Comparison of ENCODE assay signal across 9 cellular contexts in genomic region chr12:25384954-25385216, GRCh38.
A peak's percentile ranks its signal among the peaks of the same experiment; 100 is the strongest.
DNase-seq lines count a peak whose midpoint lies in the region; ATAC-seq and TF ChIP-seq lines count a peak whose summit lies in the region.
"Had no signal": no experiment of that assay in that cellular context is flagged by ENCODE, and none has a peak within 500 bp of the region (broad histone marks: within the 10 kb centered on the region; RNA-seq: fewer than 3 reads in every experiment).

No MANE protein-coding gene starts in this region.

- H3K27ac ChIP-seq in DND-41 (ENCODE audit: low read length) (peak overlapping the region; percentile 98), Panc1 (ENCODE audit: low read length) (peak overlapping the region; percentile 85), ovary (peak overlapping the region; percentile 85 to 100)

- H4K20me1 ChIP-seq in DND-41 (ENCODE audit: insufficient read depth, low read length): no peaks in the 10 kb centered on the region

- no peak for ATAC-seq in DND-41 (ENCODE audit: insufficient read depth, low read depth)
- ATAC-seq in Panc1: no peak

- intact Hi-C loops in Panc1 (cut with micrococcal nuclease; ENCODE audit: unreplicated experiment): no loop called here
- intact Hi-C loops in ovary (cut with DNase I): no loop called here

- WGBS in ovary, 3 donors: 5 to 14% (median 8%) methylated on average over 9 of the region's 9 CpGs

- TF ChIP-seq EP300 in ovary (IDR thresholded peaks at IDR 0.05): no peak

- H3K4me3 ChIP-seq in DND-41 (ENCODE audit: low read depth in 1 of 2, low read length in 2 of 2): peak overlapping the region in 1 of 2 experiments; percentile 72; a peak in 2 of 4 replicates
- H3K4me3 ChIP-seq in Panc1 (ENCODE audit: low read depth in 2 of 2, low read length in 2 of 2): peak overlapping the region; percentile 70 to 97
- peak overlapping the region; percentile 97 for H3K4me3 ChIP-seq in epithelial cell of proximal tubule (ENCODE audit: low read depth, low read length)
- H3K4me3 ChIP-seq in ovary: peak overlapping the region; percentile 83

- H3K36me3 ChIP-seq in DND-41 (ENCODE audit: insufficient read depth, low read length) (no peaks in the 10 kb centered on the region), Panc1 (ENCODE audit: control insufficient read depth, insufficient read depth, low read length) (no peaks in the 10 kb centered on the region), ovary (no peaks in the 10 kb centered on the region)

- H3K27me3 ChIP-seq in DND-41 (ENCODE audit: insufficient read depth, low read length, poor library complexity) (no peaks in the 10 kb centered on the region), Panc1 (ENCODE audit: control insufficient read depth, insufficient read depth, low read length) (no peaks in the 10 kb centered on the region), ovary (no peaks in the 10 kb centered on the region)

- CTCF ChIA-PET in Panc1 (lab: Charles Lee): interaction anchor here (0.7 kb wide), 1 partner anchor 13 kb away, joined by 3 read pairs; no protein-coding TSS in a partner anchor

- POLR2A ChIA-PET in Panc1 (lab: Charles Lee): interaction anchor here (0.6 kb wide), 1 partner anchor 229 kb away, joined by 5 read pairs; no protein-coding TSS in a partner anchor

- H3K9me3 ChIP-seq in DND-41 (ENCODE audit: insufficient read depth, low read length, severe bottlenecking) (no peaks in the 10 kb centered on the region), Panc1 (ENCODE audit: control insufficient read depth, insufficient read depth, low read depth, low read length) (no peaks in the 10 kb centered on the region), ovary (no peaks in the 10 kb centered on the region)

- DNase-seq in DND-41: no peak
- DNase-seq in Panc1 (ENCODE audit: low read depth, low spot score): no peak
- DNase-seq in epithelial cell of proximal tubule (ENCODE audit: low read depth): no peak
- DNase-seq in ovary: no peak
- DNase-seq in SW480 (ENCODE audit: low spot score): no peak
- DNase-seq in SHP77 treated with DMSO at 0.1 percent for 48 hours (lab: John Stamatoyannopoulos, UW): no peak
- DNase-seq in NCI-H146 treated with DMSO at 0.1 percent for 48 hours (lab: John Stamatoyannopoulos, UW; ENCODE audit: unreplicated experiment): no peak
- DNase-seq in DMS 273 (lab: John Stamatoyannopoulos, UW; ENCODE audit: unreplicated experiment): no peak
- DNase-seq: activated CD8-positive, alpha-beta memory T cell treated with anti-CD3 and anti-CD28 coated beads, Interleukin-2, amount 50 U/mL, for 48 hours had no signal

- peak overlapping the region; percentile 73; the same call in 1 of the 2 replicates for H2AFZ ChIP-seq in DND-41 (ENCODE audit: low read depth, low read length)

- H3K4me1 ChIP-seq in DND-41 (ENCODE audit: insufficient read depth, low read length): peaks cover 20% of the 10 kb centered on the region
- peaks cover 12% of the 10 kb centered on the region for H3K4me1 ChIP-seq in Panc1 (ENCODE audit: control insufficient read depth, insufficient read depth, low read length)
- peaks cover 1% of the 10 kb centered on the region for H3K4me1 ChIP-seq in ovary (ENCODE audit: insufficient read depth)

- in situ Hi-C loops in Panc1 (cut with HindIII; ENCODE audit: low pct_unique_long_range_greater_than_20kb, low sequenced_read_pairs): no loop called here

- TF ChIP-seq CTCF in DND-41 (IDR thresholded peaks at IDR 0.05; ENCODE audit: borderline replicate concordance, extremely low read depth, low read length, poor library complexity, severe bottlenecking): no peak
- TF ChIP-seq CTCF in Panc1 (IDR thresholded peaks at IDR 0.05): no peak
- TF ChIP-seq CTCF in epithelial cell of proximal tubule (conservative IDR thresholded peaks at IDR 0.05; ENCODE audit: low read depth, low read length): no peak
- TF ChIP-seq CTCF in ovary (IDR thresholded peaks at IDR 0.05): no peak

- H3K9ac ChIP-seq in DND-41 (ENCODE audit: low read depth, low read length): peak overlapping the region; percentile 92

- H3K79me2 ChIP-seq in DND-41 (ENCODE audit: insufficient read depth, low read length): no peaks in the 10 kb centered on the region

- peak overlapping the region; percentile 75 for H3K4me2 ChIP-seq in DND-41 (ENCODE audit: insufficient read depth, low read length)

- BruUV-seq in Panc1 (replicated peaks; lab: Mats Ljungman, UMichigan): no TSS peak

- TF ChIP-seq POLR2A in ovary (IDR thresholded peaks at IDR 0.05): no peak
